In the genomic region with DNA sequence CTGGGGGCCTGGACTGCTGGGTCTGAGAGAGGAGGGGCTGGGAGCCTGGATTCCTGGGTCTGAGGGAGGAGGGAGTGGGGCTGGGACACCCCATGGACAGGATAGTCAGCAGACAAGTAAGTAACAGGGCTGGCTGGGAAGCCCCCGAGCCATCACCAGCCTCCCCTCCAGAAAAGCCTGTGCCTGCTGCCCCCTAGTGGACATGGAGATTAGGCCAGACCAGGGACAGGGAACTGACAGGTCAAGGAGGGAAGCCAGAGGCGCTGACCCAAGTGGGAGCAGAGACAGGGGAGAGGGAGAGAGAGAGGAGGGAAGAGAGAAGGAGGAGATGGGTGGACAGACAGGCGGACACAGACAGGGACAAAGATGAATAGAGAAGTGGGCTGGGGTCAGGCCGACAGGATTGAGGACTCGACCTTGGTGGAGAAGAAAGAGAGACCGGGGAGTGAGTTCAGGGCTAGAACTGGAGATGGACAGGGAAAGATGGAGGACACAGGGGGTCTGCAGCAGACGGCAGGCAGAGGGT, we compare ENCODE assay signal across 8 cellular contexts. TPM values are rescaled to one million over a fixed set of nuclear protein-coding genes. Genes with fewer than 3 reads are reported as not detected.
A peak's percentile ranks its signal among the peaks of the same experiment; 100 is the strongest.
DNase-seq lines count a peak whose midpoint lies in the region; ATAC-seq and TF ChIP-seq lines count a peak whose summit lies in the region.

No MANE protein-coding gene starts in this region.

- no peaks in the 10 kb centered on the region for H3K9me3 Mint-ChIP-seq in central memory CD8-positive, alpha-beta T cell

- DNase-seq in ACHN: peak; percentile 59
- peak; percentile 92 for DNase-seq in GM13976 (ENCODE audit: low spot score)
- peak; percentile 48 for DNase-seq in NCI-H2196 treated with DMSO at 0.1 percent for 48 hours (lab: John Stamatoyannopoulos, UW; ENCODE audit: unreplicated experiment)
- peak; percentile 57 to 63 for DNase-seq in activated CD4-positive, alpha-beta T cell treated with anti-CD3 and anti-CD28 coated beads for 24 hours (ENCODE audit: low read depth in 2 of 2)
- DNase-seq in central memory CD8-positive, alpha-beta T cell (ENCODE audit: low spot score in 2 of 2): peak; percentile 63 to 69
- DNase-seq in stimulated activated CD8-positive, alpha-beta memory T cell treated with anti-CD3 and anti-CD28 coated beads, Interleukin-12 subunit alpha, Interleukin-12 subunit beta, amount 100 ng/mL, for 4 hours (ENCODE audit: low read depth): peak; percentile 59

- H3K4me1 Mint-ChIP-seq in central memory CD8-positive, alpha-beta T cell: peaks cover 53% of the 10 kb centered on the region

- WGBS in liver: 22% methylated on average over 7 of the region's 7 CpGs

- no peak overlapping the region for H3K9ac ChIP-seq in liver (ENCODE audit: low read depth in 1 of 2, low read length in 2 of 2)

- H3K27ac ChIP-seq in liver (ENCODE audit: low read depth in 1 of 2, low read length in 2 of 2): no peak overlapping the region

- peak; percentile 20 for ATAC-seq in central memory CD8-positive, alpha-beta T cell (replicated peaks; ENCODE audit: extremely low read depth, poor library complexity, severe bottlenecking)
- no peak for ATAC-seq in GM21526 (IDR thresholded peaks at IDR 0.05; ENCODE audit: low FRiP score, unreplicated experiment)

- no peaks in the 10 kb centered on the region for H3K36me3 ChIP-seq in liver (ENCODE audit: control insufficient read depth in 4 of 4, insufficient read depth in 3 of 4, low read depth in 1 of 4, low read length in 3 of 4)

- peak; percentile 94 for TF ChIP-seq CTCF in GM13976 (IDR thresholded peaks at IDR 0.05; ENCODE audit: borderline replicate concordance, control extremely low read depth, extremely low read depth, insufficient read depth, missing control alignments)
- TF ChIP-seq CTCF in liver (IDR thresholded peaks at IDR 0.05; ENCODE audit: low read depth, low read length, missing input control): peak; percentile 75

- in situ Hi-C loops in ACHN (cut with HindIII; ENCODE audit: low pct_ligation_motif_present, low pct_unique_long_range_greater_than_20kb, low sequenced_read_pairs) (no loop called here), GM13976 (cut with MboI; ENCODE audit: low sequenced_read_pairs, unreplicated experiment) (no loop called here)

- H3K27me3 Mint-ChIP-seq in central memory CD8-positive, alpha-beta T cell: peaks cover 15% of the 10 kb centered on the region

- no peaks in the 10 kb centered on the region for H3K9me3 ChIP-seq in liver (ENCODE audit: control insufficient read depth in 4 of 4, low read length in 3 of 4)

- H3K36me3 Mint-ChIP-seq in central memory CD8-positive, alpha-beta T cell (ENCODE audit: insufficient read depth): peaks cover 14% of the 10 kb centered on the region

- H3K4me3 ChIP-seq in liver (ENCODE audit: low read depth in 1 of 3, low read length in 3 of 3): no peak overlapping the region

- H3K4me1 ChIP-seq in liver (ENCODE audit: control insufficient read depth in 4 of 4, insufficient read depth in 4 of 4, low read length in 3 of 4): peaks cover 0 to under 1% (median 0%) of the 10 kb centered on the region in 4 donors

- peak overlapping the region; percentile 95 for H3K27ac Mint-ChIP-seq in central memory CD8-positive, alpha-beta T cell (ENCODE audit: low read depth)

- peak; percentile 72 to 78 for TF ChIP-seq RAD21 in liver (IDR thresholded peaks at IDR 0.05)

- peak overlapping the region; percentile 33 for H3K4me3 Mint-ChIP-seq in central memory CD8-positive, alpha-beta T cell

- H3K27me3 ChIP-seq in liver (ENCODE audit: control insufficient read depth in 4 of 4, insufficient read depth in 4 of 4, low read length in 3 of 4): peaks cover 0 to 15% (median 7%) of the 10 kb centered on the region in 4 donors

TF ChIP-seq in liver, 16 proteins besides CTCF, POLR2A, EP300 and RAD21:
- no peak for TF ChIP-seq JUND (IDR thresholded peaks at IDR 0.05)
- TF ChIP-seq, protein P1, sequence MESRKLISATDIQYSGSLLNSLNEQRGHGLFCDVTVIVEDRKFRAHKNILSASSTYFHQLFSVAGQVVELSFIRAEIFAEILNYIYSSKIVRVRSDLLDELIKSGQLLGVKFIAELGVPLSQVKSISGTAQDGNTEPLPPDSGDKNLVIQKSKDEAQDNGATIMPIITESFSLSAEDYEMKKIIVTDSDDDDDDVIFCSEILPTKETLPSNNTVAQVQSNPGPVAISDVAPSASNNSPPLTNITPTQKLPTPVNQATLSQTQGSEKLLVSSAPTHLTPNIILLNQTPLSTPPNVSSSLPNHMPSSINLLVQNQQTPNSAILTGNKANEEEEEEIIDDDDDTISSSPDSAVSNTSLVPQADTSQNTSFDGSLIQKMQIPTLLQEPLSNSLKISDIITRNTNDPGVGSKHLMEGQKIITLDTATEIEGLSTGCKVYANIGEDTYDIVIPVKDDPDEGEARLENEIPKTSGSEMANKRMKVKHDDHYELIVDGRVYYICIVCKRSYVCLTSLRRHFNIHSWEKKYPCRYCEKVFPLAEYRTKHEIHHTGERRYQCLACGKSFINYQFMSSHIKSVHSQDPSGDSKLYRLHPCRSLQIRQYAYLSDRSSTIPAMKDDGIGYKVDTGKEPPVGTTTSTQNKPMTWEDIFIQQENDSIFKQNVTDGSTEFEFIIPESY (IDR thresholded peaks at IDR 0.05): no peak
- TF ChIP-seq YY1 (IDR thresholded peaks at IDR 0.05): no peak
- TF ChIP-seq NR2F2 (IDR thresholded peaks at IDR 0.05): no peak
- no peak for TF ChIP-seq EGR1 (IDR thresholded peaks at IDR 0.05; ENCODE audit: low read depth in 2 of 2)
- TF ChIP-seq, protein P2, sequence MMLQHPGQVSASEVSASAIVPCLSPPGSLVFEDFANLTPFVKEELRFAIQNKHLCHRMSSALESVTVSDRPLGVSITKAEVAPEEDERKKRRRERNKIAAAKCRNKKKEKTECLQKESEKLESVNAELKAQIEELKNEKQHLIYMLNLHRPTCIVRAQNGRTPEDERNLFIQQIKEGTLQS (IDR thresholded peaks at IDR 0.05): no peak
- no peak for TF ChIP-seq GABPA (IDR thresholded peaks at IDR 0.05 in 1 of 2, conservative IDR thresholded peaks at IDR 0.05 in 1 of 2)
- TF ChIP-seq, protein P3, sequence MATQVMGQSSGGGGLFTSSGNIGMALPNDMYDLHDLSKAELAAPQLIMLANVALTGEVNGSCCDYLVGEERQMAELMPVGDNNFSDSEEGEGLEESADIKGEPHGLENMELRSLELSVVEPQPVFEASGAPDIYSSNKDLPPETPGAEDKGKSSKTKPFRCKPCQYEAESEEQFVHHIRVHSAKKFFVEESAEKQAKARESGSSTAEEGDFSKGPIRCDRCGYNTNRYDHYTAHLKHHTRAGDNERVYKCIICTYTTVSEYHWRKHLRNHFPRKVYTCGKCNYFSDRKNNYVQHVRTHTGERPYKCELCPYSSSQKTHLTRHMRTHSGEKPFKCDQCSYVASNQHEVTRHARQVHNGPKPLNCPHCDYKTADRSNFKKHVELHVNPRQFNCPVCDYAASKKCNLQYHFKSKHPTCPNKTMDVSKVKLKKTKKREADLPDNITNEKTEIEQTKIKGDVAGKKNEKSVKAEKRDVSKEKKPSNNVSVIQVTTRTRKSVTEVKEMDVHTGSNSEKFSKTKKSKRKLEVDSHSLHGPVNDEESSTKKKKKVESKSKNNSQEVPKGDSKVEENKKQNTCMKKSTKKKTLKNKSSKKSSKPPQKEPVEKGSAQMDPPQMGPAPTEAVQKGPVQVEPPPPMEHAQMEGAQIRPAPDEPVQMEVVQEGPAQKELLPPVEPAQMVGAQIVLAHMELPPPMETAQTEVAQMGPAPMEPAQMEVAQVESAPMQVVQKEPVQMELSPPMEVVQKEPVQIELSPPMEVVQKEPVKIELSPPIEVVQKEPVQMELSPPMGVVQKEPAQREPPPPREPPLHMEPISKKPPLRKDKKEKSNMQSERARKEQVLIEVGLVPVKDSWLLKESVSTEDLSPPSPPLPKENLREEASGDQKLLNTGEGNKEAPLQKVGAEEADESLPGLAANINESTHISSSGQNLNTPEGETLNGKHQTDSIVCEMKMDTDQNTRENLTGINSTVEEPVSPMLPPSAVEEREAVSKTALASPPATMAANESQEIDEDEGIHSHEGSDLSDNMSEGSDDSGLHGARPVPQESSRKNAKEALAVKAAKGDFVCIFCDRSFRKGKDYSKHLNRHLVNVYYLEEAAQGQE (IDR thresholded peaks at IDR 0.05): no peak
- TF ChIP-seq FOXA2 (IDR thresholded peaks at IDR 0.05): no peak
- no peak for TF ChIP-seq HNF4A (conservative IDR thresholded peaks at IDR 0.05)
- TF ChIP-seq, protein P4, sequence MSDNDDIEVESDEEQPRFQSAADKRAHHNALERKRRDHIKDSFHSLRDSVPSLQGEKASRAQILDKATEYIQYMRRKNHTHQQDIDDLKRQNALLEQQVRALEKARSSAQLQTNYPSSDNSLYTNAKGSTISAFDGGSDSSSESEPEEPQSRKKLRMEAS (IDR thresholded peaks at IDR 0.05): no peak
- TF ChIP-seq HNF4G (IDR thresholded peaks at IDR 0.05): no peak
- TF ChIP-seq RXRA (IDR thresholded peaks at IDR 0.05): no peak
- TF ChIP-seq SP1 (IDR thresholded peaks at IDR 0.05): no peak
- no peak for TF ChIP-seq TAF1 (conservative IDR thresholded peaks at IDR 0.05)
- no peak for TF ChIP-seq FOXA1 (IDR thresholded peaks at IDR 0.05)
TF ChIP-seq in liver: peak in this region for 0.

RNA-seq across cellular contexts. Expression of a gene that starts 6.7 kb away (rescaled TPM):
- total RNA-seq in liver: not detected
- not detected for polyA plus RNA-seq in liver

RNA-seq across cellular contexts. Expression of a gene that starts 24.2 kb away (rescaled TPM):
- 10 to 100 TPM; 43.2 to 52.1 TPM for total RNA-seq in liver
- 100 to 1,000 TPM; 147 to 161 TPM for polyA plus RNA-seq in liver

RNA-seq across cellular contexts. Expression of a gene that starts 51.9 kb away (rescaled TPM):
- total RNA-seq in liver: 10 to 100 TPM; 13.2 to 30.1 TPM
- 10 to 100 TPM; 15.4 to 21.6 TPM for polyA plus RNA-seq in liver

RNA-seq across cellular contexts. Expression of a gene that starts 57.8 kb away (rescaled TPM):
- total RNA-seq in liver: 1 to 10 TPM in 1 of 2 donors, under 1 TPM in 1; 0.59 to 3.4 TPM
- polyA plus RNA-seq in liver: 1 to 10 TPM in 1 of 2 donors, under 1 TPM in 1; 0.43 to 5.0 TPM

RNA-seq across cellular contexts. Expression of a gene that starts 59.1 kb away (rescaled TPM):
- total RNA-seq in liver: under 1 TPM; 0.08 to 0.09 TPM
- under 1 TPM in 1 of 2 donors, not detected in 1; 0.05 TPM for polyA plus RNA-seq in liver
